In the genomic region with DNA sequence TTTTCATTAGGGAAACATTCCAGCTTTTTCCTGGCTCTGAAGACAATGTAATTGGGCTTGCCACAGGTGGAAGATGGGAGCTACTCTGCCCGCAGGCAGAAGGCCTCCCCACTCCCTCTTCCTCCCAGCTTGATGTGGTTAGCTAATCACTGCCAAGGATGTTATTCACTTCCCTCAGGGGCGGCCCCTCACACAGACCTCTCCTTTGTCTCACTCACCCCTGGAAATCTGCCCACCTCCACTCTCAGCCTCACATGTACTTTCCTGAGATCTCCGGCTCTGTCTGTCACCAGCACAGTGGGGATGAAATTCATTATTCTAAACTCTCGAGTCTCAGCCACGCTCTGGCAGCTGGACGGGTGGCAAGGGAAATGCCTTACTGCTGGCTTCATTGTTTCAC, we compare ENCODE assay signal across 11 cellular contexts.
DNase-seq lines count a peak whose midpoint lies in the region; FAIRE-seq and TF ChIP-seq lines count a peak whose summit lies in the region.
"Had no signal": no experiment of that assay in that cellular context is flagged by ENCODE, and none has a peak within 500 bp of the region (broad histone marks: within the 10 kb centered on the region; RNA-seq: fewer than 3 reads in every experiment).

No MANE protein-coding gene starts in this region.

- H4K20me1 ChIP-seq in astrocyte (ENCODE audit: insufficient read depth, low read length): no peaks in the 10 kb centered on the region
- no peaks in the 10 kb centered on the region for H4K20me1 ChIP-seq in keratinocyte (ENCODE audit: control insufficient read depth, extremely low read depth, insufficient read depth, low read length)

- peaks cover 5% of the 10 kb centered on the region for H3K27me3 ChIP-seq in astrocyte (ENCODE audit: insufficient read depth, low read length)
- peaks cover 24% of the 10 kb centered on the region for H3K27me3 ChIP-seq in keratinocyte (ENCODE audit: control insufficient read depth, extremely low read depth, insufficient read depth, low read length)
- peaks cover 0 to 60% (median 0%) of the 10 kb centered on the region in 4 donors for H3K27me3 ChIP-seq in esophagus squamous epithelium
- no peaks in the 10 kb centered on the region for H3K27me3 ChIP-seq in Peyer's patch

- peaks cover 28% of the 10 kb centered on the region for H3K27me3 Mint-ChIP-seq in astrocyte (ENCODE audit: low read depth, unreplicated experiment)
- H3K27me3 Mint-ChIP-seq in activated T-helper 1 cell treated with anti-CD3 and anti-CD28 coated beads, Interleukin-12 subunit alpha, Interleukin-12 subunit beta, Interleukin-2, Interleukin-4 antibody, amounts not matched to agents 30 ng/mL and 10 ng/mL and 1 ng/mL, durations not matched to agents 14 hours and 24 hours and 36 hours (ENCODE audit: insufficient read depth): peaks cover 36% of the 10 kb centered on the region

- no peak overlapping the region for H2AFZ ChIP-seq in astrocyte (ENCODE audit: low read depth, low read length)
- H2AFZ ChIP-seq in keratinocyte (ENCODE audit: control insufficient read depth, low read length): no peak overlapping the region

- DNase-seq in AG20443 (ENCODE audit: low spot score) (peak; percentile 79), HK-2 (ENCODE audit: unreplicated experiment) (peak; percentile 4), astrocyte (ENCODE audit: low read depth) (peak; percentile 98), keratinocyte (ENCODE audit: low read depth, low spot score) (peak; percentile 99), CD1c-positive myeloid dendritic cell (ENCODE audit: extremely low spot score) (no peak), esophagus squamous epithelium (lab: John Stamatoyannopoulos, UW) (no peak), Peyer's patch (no peak)
- DNase-seq in activated T-helper 1 cell treated with anti-CD3 and anti-CD28 coated beads, Interleukin-12 subunit alpha, Interleukin-12 subunit beta, Interleukin-2, Interleukin-4 antibody, amounts not matched to agents 30 ng/mL and 10 ng/mL and 1 ng/mL, durations not matched to agents 14 hours and 24 hours and 36 hours (ENCODE audit: low spot score): no peak
- DNase-seq: activated CD4-positive, alpha-beta T cell treated with anti-CD3 and anti-CD28 coated beads, Interleukin-2, amount 10 ng/mL, durations not matched to agents 24 days and 14 days; Kasumi-1 had no signal

- H3K4me1 ChIP-seq in astrocyte (ENCODE audit: insufficient read depth, low read length) (peaks cover 44% of the 10 kb centered on the region), keratinocyte (ENCODE audit: control insufficient read depth, extremely low read depth, insufficient read depth, low read length) (peaks cover 29% of the 10 kb centered on the region), esophagus squamous epithelium (peaks cover 4 to 29% (median 7%) of the 10 kb centered on the region in 3 donors), Peyer's patch (no peaks in the 10 kb centered on the region)

- H3K36me3 ChIP-seq in astrocyte (ENCODE audit: insufficient read depth, low read length) (no peaks in the 10 kb centered on the region), keratinocyte (ENCODE audit: control insufficient read depth in 2 of 2, extremely low read depth in 1 of 2, insufficient read depth in 2 of 2, low read length in 2 of 2) (no peaks in the 10 kb centered on the region), esophagus squamous epithelium (no peaks in the 10 kb centered on the region), Peyer's patch (no peaks in the 10 kb centered on the region)
- H3K36me3 ChIP-seq: cardiac muscle cell had no signal

- H3K27ac ChIP-seq in astrocyte (ENCODE audit: low read depth, low read length): no peak overlapping the region
- no peak overlapping the region for H3K27ac ChIP-seq in keratinocyte (ENCODE audit: control insufficient read depth, insufficient read depth, low read length)
- H3K27ac ChIP-seq in esophagus squamous epithelium: no peak overlapping the region
- no peak overlapping the region for H3K27ac ChIP-seq in Peyer's patch
- H3K27ac ChIP-seq: cardiac muscle cell had no signal

- peak; percentile 97 for FAIRE-seq in astrocyte (lab: Jason Lieb, UNC)
- FAIRE-seq in keratinocyte (lab: Jason Lieb, UNC): peak; percentile 99

- peaks cover 26% of the 10 kb centered on the region for H3K4me1 Mint-ChIP-seq in astrocyte (ENCODE audit: low read depth, unreplicated experiment)
- H3K4me1 Mint-ChIP-seq in activated T-helper 1 cell treated with anti-CD3 and anti-CD28 coated beads, Interleukin-12 subunit alpha, Interleukin-12 subunit beta, Interleukin-2, Interleukin-4 antibody, amounts not matched to agents 30 ng/mL and 10 ng/mL and 1 ng/mL, durations not matched to agents 14 hours and 24 hours and 36 hours (ENCODE audit: low read depth): no peaks in the 10 kb centered on the region

- H3K4me3 Mint-ChIP-seq in astrocyte (ENCODE audit: unreplicated experiment): no peak overlapping the region
- no peak overlapping the region for H3K4me3 Mint-ChIP-seq in activated T-helper 1 cell treated with anti-CD3 and anti-CD28 coated beads, Interleukin-12 subunit alpha, Interleukin-12 subunit beta, Interleukin-2, Interleukin-4 antibody, amounts not matched to agents 30 ng/mL and 10 ng/mL and 1 ng/mL, durations not matched to agents 14 hours and 24 hours and 36 hours
- H3K4me3 Mint-ChIP-seq: activated CD4-positive, alpha-beta T cell treated with anti-CD3 and anti-CD28 coated beads, Interleukin-2, amount 10 ng/mL, durations not matched to agents 24 days and 14 days had no signal

- no peaks in the 10 kb centered on the region for H3K9me1 ChIP-seq in keratinocyte (ENCODE audit: control insufficient read depth, extremely low read depth, insufficient read depth, low read length)

- H3K4me3 ChIP-seq in astrocyte (ENCODE audit: insufficient read depth, low read depth, low read length) (no peak overlapping the region), keratinocyte (ENCODE audit: control insufficient read depth in 2 of 3, extremely low read depth in 1 of 3, insufficient read depth in 2 of 3, low read depth in 1 of 3, low read length in 3 of 3) (peak overlapping the region in 1 of 3 experiments; percentile 25), esophagus squamous epithelium (no peak overlapping the region), Peyer's patch (no peak overlapping the region)
- H3K4me3 ChIP-seq: cardiac muscle cell had no signal

- intact Hi-C loops in activated T-helper 1 cell treated with anti-CD3 and anti-CD28 coated beads, Interleukin-12 subunit alpha, Interleukin-12 subunit beta, Interleukin-2, Interleukin-4 antibody, amounts not matched to agents 30 ng/mL and 10 ng/mL and 1 ng/mL, durations not matched to agents 14 hours and 24 hours and 36 hours (cut with micrococcal nuclease): no loop called here
- intact Hi-C loops in esophagus squamous epithelium (cut with DNase I): no loop called here

- dilution Hi-C loops in keratinocyte (cut with MboI; ENCODE audit: extremely low pct_ligation_motif_present, low sequenced_read_pairs): no loop called here

- 7 to 17% methylated on average over 6 of the region's 6 CpGs for WGBS in esophagus squamous epithelium, 2 donors

- TF ChIP-seq CTCF in astrocyte (IDR thresholded peaks at IDR 0.05; ENCODE audit: insufficient read depth, low read depth, low read length) (no peak), keratinocyte (optimal IDR thresholded peaks at IDR 0.05 in 1 of 3, IDR thresholded peaks at IDR 0.05 in 1 of 3, conservative IDR thresholded peaks at IDR 0.05 in 1 of 3; ENCODE audit: extremely low read depth in 1 of 3, insufficient read depth in 2 of 3, low read length in 3 of 3) (no peak), esophagus squamous epithelium (IDR thresholded peaks at IDR 0.05) (no peak), Peyer's patch (IDR thresholded peaks at IDR 0.05) (no peak)

- peaks cover 28% of the 10 kb centered on the region for H3K9me3 Mint-ChIP-seq in astrocyte (ENCODE audit: unreplicated experiment)
- no peaks in the 10 kb centered on the region for H3K9me3 Mint-ChIP-seq in activated T-helper 1 cell treated with anti-CD3 and anti-CD28 coated beads, Interleukin-12 subunit alpha, Interleukin-12 subunit beta, Interleukin-2, Interleukin-4 antibody, amounts not matched to agents 30 ng/mL and 10 ng/mL and 1 ng/mL, durations not matched to agents 14 hours and 24 hours and 36 hours

- H3K79me2 ChIP-seq in astrocyte (ENCODE audit: insufficient read depth, low read length) (no peaks in the 10 kb centered on the region), keratinocyte (ENCODE audit: control insufficient read depth, insufficient read depth, low read length) (no peaks in the 10 kb centered on the region)

- H3K9me3 ChIP-seq in astrocyte (ENCODE audit: insufficient read depth, low read depth, low read length): peaks cover 5% of the 10 kb centered on the region
- peaks cover 18% of the 10 kb centered on the region for H3K9me3 ChIP-seq in keratinocyte (ENCODE audit: control insufficient read depth, low read depth, low read length)
- H3K9me3 ChIP-seq in esophagus squamous epithelium: peaks cover 0 to 11% (median 3%) of the 10 kb centered on the region in 3 donors
- H3K9me3 ChIP-seq in Peyer's patch: no peaks in the 10 kb centered on the region

- H3K36me3 Mint-ChIP-seq in astrocyte (ENCODE audit: low read depth, unreplicated experiment): peaks cover 3% of the 10 kb centered on the region
- H3K36me3 Mint-ChIP-seq in activated T-helper 1 cell treated with anti-CD3 and anti-CD28 coated beads, Interleukin-12 subunit alpha, Interleukin-12 subunit beta, Interleukin-2, Interleukin-4 antibody, amounts not matched to agents 30 ng/mL and 10 ng/mL and 1 ng/mL, durations not matched to agents 14 hours and 24 hours and 36 hours (ENCODE audit: low read depth): no peaks in the 10 kb centered on the region

- H3K4me2 ChIP-seq in astrocyte (ENCODE audit: low read length) (peak overlapping the region; percentile 46), keratinocyte (ENCODE audit: control insufficient read depth, extremely low read depth, insufficient read depth, low read depth, low read length) (peak overlapping the region; percentile 68)

- TF ChIP-seq POLR2A in esophagus squamous epithelium (IDR thresholded peaks at IDR 0.05) (no peak), Peyer's patch (IDR thresholded peaks at IDR 0.05) (no peak)

- no peak overlapping the region for H3K27ac Mint-ChIP-seq in astrocyte (ENCODE audit: unreplicated experiment)
- H3K27ac Mint-ChIP-seq in activated T-helper 1 cell treated with anti-CD3 and anti-CD28 coated beads, Interleukin-12 subunit alpha, Interleukin-12 subunit beta, Interleukin-2, Interleukin-4 antibody, amounts not matched to agents 30 ng/mL and 10 ng/mL and 1 ng/mL, durations not matched to agents 14 hours and 24 hours and 36 hours: no peak overlapping the region
- H3K27ac Mint-ChIP-seq: activated CD4-positive, alpha-beta T cell treated with anti-CD3 and anti-CD28 coated beads, Interleukin-2, amount 10 ng/mL, durations not matched to agents 24 days and 14 days had no signal

- no peak overlapping the region for H3K9ac ChIP-seq in astrocyte (ENCODE audit: low read length)
- peak overlapping the region; percentile 19 for H3K9ac ChIP-seq in keratinocyte (ENCODE audit: control insufficient read depth, extremely low read depth, insufficient read depth, low read length)

Comparison
In these comparisons a context has a peak if more than half of its experiments do, and no peak if none do; other contexts are left out.
1. DNase-seq: peak in AG20443 (single experiment), HK-2 (single experiment), astrocyte (single experiment) and keratinocyte (single experiment); none in CD1c-positive myeloid dendritic cell (single experiment), activated T-helper 1 cell treated with anti-CD3 and anti-CD28 coated beads, Interleukin-12 subunit alpha, Interleukin-12 subunit beta, Interleukin-2, Interleukin-4 antibody, amounts not matched to agents 30 ng/mL and 10 ng/mL and 1 ng/mL, durations not matched to agents 14 hours and 24 hours and 36 hours (single experiment), esophagus squamous epithelium (single experiment) and Peyer's patch (0 of 3).